8 cellular contexts compared by ENCODE assay signal in the genomic region with DNA sequence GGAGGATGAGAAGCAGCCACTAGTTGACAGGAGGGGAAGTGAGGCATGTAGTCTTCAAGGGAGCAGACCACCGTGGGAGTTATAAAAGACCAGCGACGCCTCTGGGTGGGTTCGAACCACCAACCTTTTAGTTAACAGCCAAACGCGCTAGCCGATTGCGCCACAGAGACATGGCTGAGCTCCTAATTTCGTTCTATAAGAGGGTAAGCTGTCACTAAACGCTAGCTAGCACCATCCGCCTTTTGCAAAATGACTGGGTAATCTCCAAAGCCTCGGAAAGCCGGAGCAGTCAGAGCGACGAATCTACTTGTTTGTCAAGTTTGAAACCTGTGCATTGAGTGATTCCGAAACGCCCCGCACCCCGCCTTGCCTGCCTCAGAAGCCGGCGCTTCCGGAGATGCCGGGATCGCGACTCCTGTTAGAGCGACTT. TPM values are rescaled to one million over a fixed set of nuclear protein-coding genes. Genes with fewer than 3 reads are reported as not detected.
DNase-seq lines count a peak whose midpoint lies in the region; ATAC-seq and TF ChIP-seq lines count a peak whose summit lies in the region.
"Not testable (repeated sequence)": the region's sequence is repeated elsewhere in the genome, so short reads cannot be mapped to it uniquely, and the experiment has no call there.
"Had no signal": no experiment of that assay in that cellular context is flagged by ENCODE, and none has a peak within 500 bp of the region (broad histone marks: within the 10 kb centered on the region; RNA-seq: fewer than 3 reads in every experiment).

No MANE protein-coding gene starts in this region.

- H3K4ac ChIP-seq in H9 (ENCODE audit: low read depth, low read length) = not testable (repeated sequence)

- H3K27ac Mint-ChIP-seq in H9 = peak overlapping the region in 2 of 3 experiments; percentile 70 to 94; a peak in 2 of 7 replicates
- peak overlapping the region; percentile 73 for H3K27ac Mint-ChIP-seq in activated CD8-positive, alpha-beta memory T cell treated with anti-CD3 and anti-CD28 coated beads, Interleukin-2, amount 10 ng/mL, durations not matched to agents 7 days and 5 days
- H3K27ac Mint-ChIP-seq in naive B cell = peak overlapping the region in 3 of 6 donors; percentile 38 to 72 (median 69)

- H3K18ac ChIP-seq in H9 (ENCODE audit: insufficient read length, low read depth, low read length) = not testable (repeated sequence)

- H4K5ac ChIP-seq in H9 (ENCODE audit: insufficient read length, low read depth, low read length) = not testable (repeated sequence)

- H3K36me3 Mint-ChIP-seq in H9 (ENCODE audit: insufficient read depth in 1 of 3, low read depth in 3 of 3); activated CD8-positive, alpha-beta memory T cell treated with anti-CD3 and anti-CD28 coated beads, Interleukin-2, amount 10 ng/mL, durations not matched to agents 7 days and 5 days; naive B cell: not testable (repeated sequence)

- not testable (repeated sequence) for H3K9ac ChIP-seq in H9 (ENCODE audit: extremely low read depth, insufficient read length, low read length)

- H4K20me1 ChIP-seq in H9 (ENCODE audit: control insufficient read depth, insufficient read depth, insufficient read length) = not testable (repeated sequence)

- H4K8ac ChIP-seq in H9 (replicated peaks; ENCODE audit: insufficient read length, low read depth, low read length) = not testable (repeated sequence)

- not testable (repeated sequence) for H3K9me3 Mint-ChIP-seq in H9; activated CD8-positive, alpha-beta memory T cell treated with anti-CD3 and anti-CD28 coated beads, Interleukin-2, amount 10 ng/mL, durations not matched to agents 7 days and 5 days (ENCODE audit: low read depth); naive B cell

- H3K79me2 ChIP-seq in H9 (ENCODE audit: insufficient read depth, low read length) = not testable (repeated sequence)

- BruUV-seq in Panc1 (replicated peaks; lab: Mats Ljungman, UMichigan) = not testable (repeated sequence)

- intact Hi-C loops in Panc1 (cut with micrococcal nuclease; ENCODE audit: unreplicated experiment); cardiac septum (cut with DNase I): not testable (repeated sequence)

- H3K23ac ChIP-seq in H9 (ENCODE audit: insufficient read length, low read depth, low read length) = not testable (repeated sequence)

- H2BK15ac ChIP-seq in H9 (ENCODE audit: low read depth, low read length) = not testable (repeated sequence)

- H3K27me3 ChIP-seq in H9 (ENCODE audit: insufficient read depth, low read length); Panc1 (ENCODE audit: control insufficient read depth, insufficient read depth, low read length): not testable (repeated sequence)

- ATAC-seq in Panc1 (peak; percentile 99), naive B cell (ENCODE audit: low read depth in 2 of 2) (peak; percentile 32 to 33)
- ATAC-seq in activated CD8-positive, alpha-beta memory T cell treated with anti-CD3 and anti-CD28 coated beads, Interleukin-2, amount 10 ng/mL, durations not matched to agents 7 days and 5 days = peak; percentile 79

- H2BK120ac ChIP-seq in H9 (ENCODE audit: low read depth, low read length, poor library complexity, severe bottlenecking) = not testable (repeated sequence)

- H3K27me3 Mint-ChIP-seq in H9 (ENCODE audit: low read depth); activated CD8-positive, alpha-beta memory T cell treated with anti-CD3 and anti-CD28 coated beads, Interleukin-2, amount 10 ng/mL, durations not matched to agents 7 days and 5 days; naive B cell: not testable (repeated sequence)

- not testable (repeated sequence) for H2AK5ac ChIP-seq in H9 (ENCODE audit: insufficient read length, low read length)

- not testable (repeated sequence) for TF ChIP-seq CTCF in H9 (conservative IDR thresholded peaks at IDR 0.05); Panc1 (IDR thresholded peaks at IDR 0.05); astrocyte of the spinal cord (IDR thresholded peaks at IDR 0.05; ENCODE audit: low read depth, low read length)

- in situ Hi-C loops in Panc1 (cut with HindIII; ENCODE audit: low pct_unique_long_range_greater_than_20kb, low sequenced_read_pairs); astrocyte of the spinal cord (cut with HindIII; ENCODE audit: low sequenced_read_pairs): not testable (repeated sequence)

- not testable (repeated sequence) for H3T11ph ChIP-seq in H9 (ENCODE audit: low read length)

- not testable (repeated sequence) for H3K4me1 ChIP-seq in H9 (ENCODE audit: insufficient read depth, low read length); Panc1 (ENCODE audit: control insufficient read depth, insufficient read depth, low read length)

- not testable (repeated sequence) for H2AFZ ChIP-seq in H9 (ENCODE audit: low read length)

- peak overlapping the region; percentile 25 to 48 for H3K4me3 ChIP-seq in Panc1 (ENCODE audit: low read depth in 2 of 2, low read length in 2 of 2)
- not testable (repeated sequence) for H3K4me3 ChIP-seq in astrocyte of the spinal cord (ENCODE audit: low read depth, low read length)

- not testable (repeated sequence) for H2BK12ac ChIP-seq in H9 (ENCODE audit: insufficient read length, low read depth, low read length)

- CTCF ChIA-PET in Panc1 (lab: Charles Lee); activated CD8-positive, alpha-beta memory T cell treated with anti-CD3 and anti-CD28 coated beads, Interleukin-2, amount 10 ng/mL, durations not matched to agents 7 days and 5 days (lab: Charles Lee): not testable (repeated sequence)

- not testable (repeated sequence) for H3K23me2 ChIP-seq in H9 (ENCODE audit: insufficient read length, low read depth, low read length, poor library complexity, severe bottlenecking)

- not testable (repeated sequence) for H2BK20ac ChIP-seq in H9 (ENCODE audit: low read depth, low read length, poor library complexity, severe bottlenecking)

- peak overlapping the region; percentile 77 to 84 for H3K4me3 Mint-ChIP-seq in H9
- H3K4me3 Mint-ChIP-seq in activated CD8-positive, alpha-beta memory T cell treated with anti-CD3 and anti-CD28 coated beads, Interleukin-2, amount 10 ng/mL, durations not matched to agents 7 days and 5 days = peak overlapping the region; percentile 56
- H3K4me3 Mint-ChIP-seq in naive B cell = peak overlapping the region; percentile 31 to 85 (median 75)

- H3K56ac ChIP-seq in H9 (ENCODE audit: insufficient read length, low read depth, low read length) = not testable (repeated sequence)

- H3K27ac ChIP-seq in H9 (ENCODE audit: insufficient read length, low read depth, low read length); Panc1 (ENCODE audit: low read length): not testable (repeated sequence)

- not testable (repeated sequence) for H3K36me3 ChIP-seq in Panc1 (ENCODE audit: control insufficient read depth, insufficient read depth, low read length)

- H3K14ac ChIP-seq in H9 (ENCODE audit: insufficient read depth, low read length) = not testable (repeated sequence)

- H4K91ac ChIP-seq in H9 (ENCODE audit: insufficient read length, low read depth, low read length) = not testable (repeated sequence)

- POLR2A ChIA-PET in Panc1 (lab: Charles Lee) = not testable (repeated sequence)

- not testable (repeated sequence) for H3K79me1 ChIP-seq in H9 (ENCODE audit: insufficient read depth, low read depth, low read length, poor library complexity, severe bottlenecking)

- not testable (repeated sequence) for H3K4me2 ChIP-seq in H9 (ENCODE audit: insufficient read depth, insufficient read length, low read length)

- not testable (repeated sequence) for H2BK5ac ChIP-seq in H9 (ENCODE audit: insufficient read length, low read length)

- not testable (repeated sequence) for H3K9me3 ChIP-seq in H9 (ENCODE audit: control insufficient read depth, low read depth, low read length); Panc1 (ENCODE audit: control insufficient read depth, insufficient read depth, low read depth, low read length)

- DNase-seq in H9 = peak; percentile 55
- DNase-seq in Panc1 (ENCODE audit: low read depth, low spot score) = peak; percentile 80
- peak; percentile 75 for DNase-seq in activated CD8-positive, alpha-beta memory T cell treated with anti-CD3 and anti-CD28 coated beads, Interleukin-2, amount 10 ng/mL, durations not matched to agents 7 days and 5 days
- peak; percentile 0 for DNase-seq in astrocyte of the spinal cord (ENCODE audit: low read depth, low spot score)
- peak; percentile 74 for DNase-seq in cardiac septum (ENCODE audit: low spot score)
- DNase-seq in naive B cell = peak; percentile 3
- peak; percentile 36 for DNase-seq in stimulated activated CD4-positive, alpha-beta T cell treated with anti-CD3 and anti-CD28 coated beads, Interleukin-4, amount 100 ng/mL, for 24 hours

- no CpG with 5 or more reads among the region's 26 CpGs for WGBS in H9 (ENCODE audit: extremely low coverage, insufficient read length, low lambda C conversion rate)

- H3K4me1 Mint-ChIP-seq in H9; activated CD8-positive, alpha-beta memory T cell treated with anti-CD3 and anti-CD28 coated beads, Interleukin-2, amount 10 ng/mL, durations not matched to agents 7 days and 5 days; naive B cell: not testable (repeated sequence)

RNA-seq across cellular contexts. Expression of gene FCGR1A, which starts 42.3 kb away (rescaled TPM):
- not detected in 2 replicates for total RNA-seq in H9 (2021)
- total RNA-seq in Panc1 (2021; ENCODE audit: unreplicated experiment) = not detected
- polyA plus RNA-seq in Panc1 (2012; ENCODE audit: insufficient read length) = not detected
- under 1 TPM in 1 of 2 experiments, not detected in 1; 0.70 TPM for total RNA-seq in activated CD8-positive, alpha-beta memory T cell treated with anti-CD3 and anti-CD28 coated beads, Interleukin-2, amount 10 ng/mL, durations not matched to agents 7 days and 5 days
- total RNA-seq in cardiac septum = 8.1 TPM
- polyA plus RNA-seq in naive B cell (ENCODE audit: low read depth in 6 of 6) = not detected
- total RNA-seq: dermis microvascular lymphatic vessel endothelial cell had no signal

Comparison
In these comparisons a context has a peak if more than half of its experiments do, and no peak if none do; other contexts are left out.
1. DNase-seq: peak in every context shown above with its lines; median percentile 80 in Panc1; 75 in activated CD8-positive, alpha-beta memory T cell treated with anti-CD3 and anti-CD28 coated beads, Interleukin-2, amount 10 ng/mL, durations not matched to agents 7 days and 5 days; 74 in cardiac septum; 55 in H9; 36 in stimulated activated CD4-positive, alpha-beta T cell treated with anti-CD3 and anti-CD28 coated beads, Interleukin-4, amount 100 ng/mL, for 24 hours; 3 in naive B cell; 0 in astrocyte of the spinal cord.
2. ATAC-seq: peak in every context shown above with its lines; median percentile 99 in Panc1; 79 in activated CD8-positive, alpha-beta memory T cell treated with anti-CD3 and anti-CD28 coated beads, Interleukin-2, amount 10 ng/mL, durations not matched to agents 7 days and 5 days; 32 in naive B cell.